In genomic region chr2:199742884-199743283, GRCh38 we compare ENCODE assay signal across 21 cellular contexts.
"Had no signal": no experiment of that assay in that cellular context is flagged by ENCODE, and none has a peak within 500 bp of the region (broad histone marks: within the 10 kb centered on the region; RNA-seq: fewer than 3 reads in every experiment).

No MANE protein-coding gene starts in this region.

- H3K27ac Mint-ChIP-seq: naive thymus-derived CD8-positive, alpha-beta T cell had no signal

- H3K4me2 ChIP-seq: hepatocyte had no signal

- ATAC-seq: left lobe of liver; mucosa of descending colon; naive thymus-derived CD8-positive, alpha-beta T cell had no signal

- H3K36me3 ChIP-seq: right atrium auricular region, sigmoid colon, stomach, thoracic aorta, transverse colon had no signal

- DNase-seq: effector CD8-positive, alpha-beta T cell; foreskin melanocyte; head of caudate nucleus; mammary epithelial cell; mucosa of descending colon; naive thymus-derived CD8-positive, alpha-beta T cell; posterior cingulate gyrus; sigmoid colon; stimulated activated CD4-positive, alpha-beta T cell treated with anti-CD3 and anti-CD28 coated beads, Interleukin-2, amount 100 ng/mL, for 24 hours; stimulated activated CD4-positive, alpha-beta T cell treated with anti-CD3 and anti-CD28 coated beads, Interleukin-4, amount 100 ng/mL, for 4 hours; stimulated activated naive CD4-positive, alpha-beta T cell; stomach; substantia nigra; transverse colon had no signal

- H3K36me3 Mint-ChIP-seq: naive thymus-derived CD8-positive, alpha-beta T cell had no signal

- H3K79me2 ChIP-seq: hepatocyte had no signal

- H3K27me3 ChIP-seq: hepatocyte, right atrium auricular region, sigmoid colon, transverse colon had no signal

- H3K4me3 ChIP-seq: coronary artery, hepatocyte, mucosa of descending colon, right atrium auricular region, sigmoid colon, skin epidermis, stomach, thoracic aorta, transverse colon had no signal

- H2AFZ ChIP-seq: hepatocyte had no signal

- H3K9me3 Mint-ChIP-seq: naive thymus-derived CD8-positive, alpha-beta T cell had no signal

- H3K4me3 Mint-ChIP-seq: naive thymus-derived CD8-positive, alpha-beta T cell had no signal

- FAIRE-seq: islet of Langerhans had no signal

- H3K27ac ChIP-seq: coronary artery, hepatocyte, right atrium auricular region, sigmoid colon, skin epidermis, stomach, thoracic aorta, transverse colon had no signal
